In genomic region chr4:185128272-185129119, GRCh38 we compare ENCODE assay signal across 1 cellular context.
TF ChIP-seq lines count a peak whose summit lies in the region.

No MANE protein-coding gene starts in this region.

TF ChIP-seq in HepG2, 621 proteins besides CTCF, POLR2A, EP300 and RAD21 (continued from another document and continues in another):
- no peak for TF ChIP-seq E2F1 (CRISPR knock-in tag; IDR thresholded peaks at IDR 0.05)
- TF ChIP-seq ZNF615 (CRISPR knock-in tag; IDR thresholded peaks at IDR 0.05; ENCODE audit: borderline replicate concordance) = no peak
- no peak for TF ChIP-seq YEATS2 (CRISPR knock-in tag; IDR thresholded peaks at IDR 0.05; ENCODE audit: borderline replicate concordance)
- TF ChIP-seq, protein P1, sequence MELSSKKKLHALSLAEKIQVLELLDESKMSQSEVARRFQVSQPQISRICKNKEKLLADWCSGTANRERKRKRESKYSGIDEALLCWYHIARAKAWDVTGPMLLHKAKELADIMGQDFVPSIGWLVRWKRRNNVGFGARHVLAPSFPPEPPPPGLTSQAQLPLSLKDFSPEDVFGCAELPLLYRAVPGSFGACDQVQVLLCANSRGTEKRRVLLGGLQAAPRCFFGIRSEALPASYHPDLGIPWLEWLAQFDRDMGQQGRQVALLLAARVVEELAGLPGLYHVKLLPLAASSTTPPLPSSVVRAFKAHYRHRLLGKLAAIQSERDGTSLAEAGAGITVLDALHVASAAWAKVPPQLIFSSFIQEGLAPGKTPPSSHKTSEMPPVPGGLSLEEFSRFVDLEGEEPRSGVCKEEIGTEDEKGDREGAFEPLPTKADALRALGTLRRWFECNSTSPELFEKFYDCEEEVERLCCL (CRISPR knock-in tag; IDR thresholded peaks at IDR 0.05; ENCODE audit: borderline replicate concordance) = no peak
- no peak for TF ChIP-seq DR1 (CRISPR knock-in tag; IDR thresholded peaks at IDR 0.05)
- no peak for TF ChIP-seq SRSF4 (IDR thresholded peaks at IDR 0.05; ENCODE audit: low read depth, low read length, poor library complexity, severe bottlenecking)
- TF ChIP-seq ZNF737 (CRISPR knock-in tag; IDR thresholded peaks at IDR 0.05; ENCODE audit: borderline replicate concordance) = no peak
- TF ChIP-seq ZNF121 (CRISPR knock-in tag; IDR thresholded peaks at IDR 0.05) = peak; percentile 38; the same call in 1 of the 2 replicates
- TF ChIP-seq SMARCC2 (IDR thresholded peaks at IDR 0.05) = no peak
- TF ChIP-seq ZNF577 (CRISPR knock-in tag; IDR thresholded peaks at IDR 0.05; ENCODE audit: borderline replicate concordance, low read depth) = no peak
- no peak for TF ChIP-seq ZNF788 (CRISPR knock-in tag; IDR thresholded peaks at IDR 0.05; ENCODE audit: borderline replicate concordance)
- no peak for TF ChIP-seq ZSCAN9 (CRISPR knock-in tag; IDR thresholded peaks at IDR 0.05; ENCODE audit: borderline replicate concordance)
- no peak for TF ChIP-seq ZNF414 (CRISPR knock-in tag; IDR thresholded peaks at IDR 0.05)
- peak; percentile 72; the same call in 1 of the 2 replicates for TF ChIP-seq NAIF1 (CRISPR knock-in tag; IDR thresholded peaks at IDR 0.05; ENCODE audit: borderline replicate concordance)
- no peak for TF ChIP-seq ZNF644 (CRISPR knock-in tag; IDR thresholded peaks at IDR 0.05; ENCODE audit: low read depth)
- TF ChIP-seq MTF2 (CRISPR knock-in tag; IDR thresholded peaks at IDR 0.05; ENCODE audit: borderline replicate concordance) = no peak
- TF ChIP-seq SUZ12 (IDR thresholded peaks at IDR 0.05; ENCODE audit: low read depth, low read length) = no peak
- 0 out of 2 replicates have a peak, but pooled peaks have one; percentile 15 for TF ChIP-seq ZFX (CRISPR knock-in tag; IDR thresholded peaks at IDR 0.05; ENCODE audit: low read depth)
- TF ChIP-seq ZNF780A (CRISPR knock-in tag; IDR thresholded peaks at IDR 0.05) = no peak
- TF ChIP-seq, protein P2, sequence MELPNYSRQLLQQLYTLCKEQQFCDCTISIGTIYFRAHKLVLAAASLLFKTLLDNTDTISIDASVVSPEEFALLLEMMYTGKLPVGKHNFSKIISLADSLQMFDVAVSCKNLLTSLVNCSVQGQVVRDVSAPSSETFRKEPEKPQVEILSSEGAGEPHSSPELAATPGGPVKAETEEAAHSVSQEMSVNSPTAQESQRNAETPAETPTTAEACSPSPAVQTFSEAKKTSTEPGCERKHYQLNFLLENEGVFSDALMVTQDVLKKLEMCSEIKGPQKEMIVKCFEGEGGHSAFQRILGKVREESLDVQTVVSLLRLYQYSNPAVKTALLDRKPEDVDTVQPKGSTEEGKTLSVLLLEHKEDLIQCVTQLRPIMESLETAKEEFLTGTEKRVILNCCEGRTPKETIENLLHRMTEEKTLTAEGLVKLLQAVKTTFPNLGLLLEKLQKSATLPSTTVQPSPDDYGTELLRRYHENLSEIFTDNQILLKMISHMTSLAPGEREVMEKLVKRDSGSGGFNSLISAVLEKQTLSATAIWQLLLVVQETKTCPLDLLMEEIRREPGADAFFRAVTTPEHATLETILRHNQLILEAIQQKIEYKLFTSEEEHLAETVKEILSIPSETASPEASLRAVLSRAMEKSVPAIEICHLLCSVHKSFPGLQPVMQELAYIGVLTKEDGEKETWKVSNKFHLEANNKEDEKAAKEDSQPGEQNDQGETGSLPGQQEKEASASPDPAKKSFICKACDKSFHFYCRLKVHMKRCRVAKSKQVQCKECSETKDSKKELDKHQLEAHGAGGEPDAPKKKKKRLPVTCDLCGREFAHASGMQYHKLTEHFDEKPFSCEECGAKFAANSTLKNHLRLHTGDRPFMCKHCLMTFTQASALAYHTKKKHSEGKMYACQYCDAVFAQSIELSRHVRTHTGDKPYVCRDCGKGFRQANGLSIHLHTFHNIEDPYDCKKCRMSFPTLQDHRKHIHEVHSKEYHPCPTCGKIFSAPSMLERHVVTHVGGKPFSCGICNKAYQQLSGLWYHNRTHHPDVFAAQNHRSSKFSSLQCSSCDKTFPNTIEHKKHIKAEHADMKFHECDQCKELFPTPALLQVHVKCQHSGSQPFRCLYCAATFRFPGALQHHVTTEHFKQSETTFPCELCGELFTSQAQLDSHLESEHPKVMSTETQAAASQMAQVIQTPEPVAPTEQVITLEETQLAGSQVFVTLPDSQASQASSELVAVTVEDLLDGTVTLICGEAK (IDR thresholded peaks at IDR 0.05) = no peak
- TF ChIP-seq, protein P2 (CRISPR knock-in tag; IDR thresholded peaks at IDR 0.05) = no peak
- TF ChIP-seq STAT6 (CRISPR knock-in tag; IDR thresholded peaks at IDR 0.05; ENCODE audit: borderline replicate concordance) = no peak
- TF ChIP-seq, protein P3, sequence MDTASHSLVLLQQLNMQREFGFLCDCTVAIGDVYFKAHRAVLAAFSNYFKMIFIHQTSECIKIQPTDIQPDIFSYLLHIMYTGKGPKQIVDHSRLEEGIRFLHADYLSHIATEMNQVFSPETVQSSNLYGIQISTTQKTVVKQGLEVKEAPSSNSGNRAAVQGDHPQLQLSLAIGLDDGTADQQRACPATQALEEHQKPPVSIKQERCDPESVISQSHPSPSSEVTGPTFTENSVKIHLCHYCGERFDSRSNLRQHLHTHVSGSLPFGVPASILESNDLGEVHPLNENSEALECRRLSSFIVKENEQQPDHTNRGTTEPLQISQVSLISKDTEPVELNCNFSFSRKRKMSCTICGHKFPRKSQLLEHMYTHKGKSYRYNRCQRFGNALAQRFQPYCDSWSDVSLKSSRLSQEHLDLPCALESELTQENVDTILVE (CRISPR knock-in tag; IDR thresholded peaks at IDR 0.05) = no peak
- TF ChIP-seq PITX1 (CRISPR knock-in tag; IDR thresholded peaks at IDR 0.05) = no peak
- TF ChIP-seq EZH2 (conservative IDR thresholded peaks at IDR 0.05; ENCODE audit: low read depth, low read length) = peak; percentile 71; the same call in 1 of the 2 replicates
- no peak for TF ChIP-seq ZNF160 (CRISPR knock-in tag; IDR thresholded peaks at IDR 0.05)
- TF ChIP-seq, protein P4, sequence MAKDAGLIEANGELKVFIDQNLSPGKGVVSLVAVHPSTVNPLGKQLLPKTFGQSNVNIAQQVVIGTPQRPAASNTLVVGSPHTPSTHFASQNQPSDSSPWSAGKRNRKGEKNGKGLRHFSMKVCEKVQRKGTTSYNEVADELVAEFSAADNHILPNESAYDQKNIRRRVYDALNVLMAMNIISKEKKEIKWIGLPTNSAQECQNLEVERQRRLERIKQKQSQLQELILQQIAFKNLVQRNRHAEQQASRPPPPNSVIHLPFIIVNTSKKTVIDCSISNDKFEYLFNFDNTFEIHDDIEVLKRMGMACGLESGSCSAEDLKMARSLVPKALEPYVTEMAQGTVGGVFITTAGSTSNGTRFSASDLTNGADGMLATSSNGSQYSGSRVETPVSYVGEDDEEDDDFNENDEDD (CRISPR knock-in tag; IDR thresholded peaks at IDR 0.05; ENCODE audit: borderline replicate concordance) = no peak
- no peak for TF ChIP-seq SAFB2 (CRISPR knock-in tag; IDR thresholded peaks at IDR 0.05; ENCODE audit: borderline replicate concordance, low read depth)
- 0 out of 2 replicates have a peak, but pooled peaks have one; percentile 24 for TF ChIP-seq SALL1 (CRISPR knock-in tag; IDR thresholded peaks at IDR 0.05)
- TF ChIP-seq, protein P5, sequence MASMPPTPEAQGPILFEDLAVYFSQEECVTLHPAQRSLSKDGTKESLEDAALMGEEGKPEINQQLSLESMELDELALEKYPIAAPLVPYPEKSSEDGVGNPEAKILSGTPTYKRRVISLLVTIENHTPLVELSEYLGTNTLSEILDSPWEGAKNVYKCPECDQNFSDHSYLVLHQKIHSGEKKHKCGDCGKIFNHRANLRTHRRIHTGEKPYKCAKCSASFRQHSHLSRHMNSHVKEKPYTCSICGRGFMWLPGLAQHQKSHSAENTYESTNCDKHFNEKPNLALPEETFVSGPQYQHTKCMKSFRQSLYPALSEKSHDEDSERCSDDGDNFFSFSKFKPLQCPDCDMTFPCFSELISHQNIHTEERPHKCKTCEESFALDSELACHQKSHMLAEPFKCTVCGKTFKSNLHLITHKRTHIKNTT (CRISPR knock-in tag; IDR thresholded peaks at IDR 0.05) = no peak
- no peak for TF ChIP-seq ZNF205 (CRISPR knock-in tag; IDR thresholded peaks at IDR 0.05)
- TF ChIP-seq ZBTB37 (CRISPR knock-in tag; IDR thresholded peaks at IDR 0.05) = no peak
- TF ChIP-seq SPEN (CRISPR knock-in tag; IDR thresholded peaks at IDR 0.05; ENCODE audit: low read depth) = no peak
- TF ChIP-seq CHCHD3 (CRISPR knock-in tag; IDR thresholded peaks at IDR 0.05) = no peak
- no peak for TF ChIP-seq KMT2A (CRISPR knock-in tag; IDR thresholded peaks at IDR 0.05)
- TF ChIP-seq, protein P6, sequence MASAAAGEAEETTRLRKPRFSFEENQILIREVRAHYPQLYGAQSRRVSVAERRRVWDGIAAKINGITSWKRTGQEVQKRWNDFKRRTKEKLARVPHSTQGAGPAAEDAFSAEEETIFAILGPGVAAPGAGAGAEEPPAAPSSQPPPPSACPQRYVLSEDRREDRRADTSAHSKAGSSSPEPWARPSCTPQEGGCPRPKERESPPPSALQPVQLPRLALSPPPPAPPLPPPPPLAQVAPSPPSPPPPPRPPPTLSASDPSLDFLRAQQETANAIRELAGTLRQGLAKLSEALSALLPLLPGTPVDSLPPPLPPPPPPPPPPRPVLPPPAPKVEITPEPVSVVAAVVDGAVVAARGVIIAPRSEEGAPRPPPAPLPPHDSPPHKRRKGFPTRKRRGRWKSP (CRISPR knock-in tag; IDR thresholded peaks at IDR 0.05) = peak; percentile 47; the same call in 1 of the 2 replicates
- no peak for TF ChIP-seq MTA3 (CRISPR knock-in tag; IDR thresholded peaks at IDR 0.05)
- no peak for TF ChIP-seq ZSCAN21 (CRISPR knock-in tag; IDR thresholded peaks at IDR 0.05; ENCODE audit: borderline replicate concordance)
- no peak for TF ChIP-seq PRMT3 (CRISPR knock-in tag; IDR thresholded peaks at IDR 0.05; ENCODE audit: borderline replicate concordance, low read depth)
- TF ChIP-seq HOXA7 (CRISPR knock-in tag; IDR thresholded peaks at IDR 0.05) = no peak
- no peak for TF ChIP-seq ZNF432 (CRISPR knock-in tag; IDR thresholded peaks at IDR 0.05; ENCODE audit: borderline replicate concordance)
- TF ChIP-seq SMYD3 (CRISPR knock-in tag; IDR thresholded peaks at IDR 0.05) = no peak
- TF ChIP-seq RFX5 (IDR thresholded peaks at IDR 0.05; ENCODE audit: low read depth, low read length) = no peak
